In genomic region chr11:118740892-118741291, GRCh38 we compare ENCODE assay signal across 20 cellular contexts.
"Had no signal": no experiment of that assay in that cellular context is flagged by ENCODE, and none has a peak within 500 bp of the region (broad histone marks: within the 10 kb centered on the region; RNA-seq: fewer than 3 reads in every experiment).

No MANE protein-coding gene starts in this region.

- H3K27ac ChIP-seq: coronary artery, esophagus muscularis mucosa, gastroesophageal sphincter, pancreas, psoas muscle, spleen had no signal

- H3K27ac Mint-ChIP-seq: activated CD4-positive, alpha-beta memory T cell treated with anti-CD3 and anti-CD28 coated beads for 36 hours; activated naive CD4-positive, alpha-beta T cell treated with anti-CD3 and anti-CD28 coated beads for 36 hours; activated naive CD8-positive, alpha-beta T cell treated with anti-CD3 and anti-CD28 coated beads, Interleukin-2, amount 10 ng/mL, durations not matched to agents 7 days and 5 days; activated T-cell treated with anti-CD3 and anti-CD28 coated beads, Interleukin-2, amount 50 U/mL, for 72 hours; memory B cell; nephron had no signal

- H3K4me1 Mint-ChIP-seq: activated naive CD8-positive, alpha-beta T cell treated with anti-CD3 and anti-CD28 coated beads, Interleukin-2, amount 10 ng/mL, durations not matched to agents 7 days and 5 days; nephron had no signal

- H3K27me3 Mint-ChIP-seq: activated CD4-positive, alpha-beta memory T cell treated with anti-CD3 and anti-CD28 coated beads for 36 hours; activated naive CD8-positive, alpha-beta T cell treated with anti-CD3 and anti-CD28 coated beads, Interleukin-2, amount 10 ng/mL, durations not matched to agents 7 days and 5 days had no signal

- H3K36me3 Mint-ChIP-seq: activated CD4-positive, alpha-beta memory T cell treated with anti-CD3 and anti-CD28 coated beads for 36 hours; activated naive CD8-positive, alpha-beta T cell treated with anti-CD3 and anti-CD28 coated beads, Interleukin-2, amount 10 ng/mL, durations not matched to agents 7 days and 5 days had no signal

- H3K27me3 ChIP-seq: esophagus muscularis mucosa, gastroesophageal sphincter, pancreas, right atrium auricular region, spleen had no signal

- DNase-seq: activated CD4-positive, alpha-beta memory T cell treated with anti-CD3 and anti-CD28 coated beads for 36 hours; activated CD4-positive, alpha-beta T cell treated with anti-CD3 and anti-CD28 coated beads for 48 hours; activated effector memory CD4-positive, alpha-beta T cell treated with Interleukin-2 at 50 U/mL for 16 hours; activated naive CD4-positive, alpha-beta T cell treated with anti-CD3 and anti-CD28 coated beads for 36 hours; activated naive CD8-positive, alpha-beta T cell treated with anti-CD3 and anti-CD28 coated beads, Interleukin-2, amount 10 ng/mL, durations not matched to agents 7 days and 5 days; activated T-cell treated with anti-CD3 and anti-CD28 coated beads, Interleukin-2, amount 50 U/mL, for 72 hours; cerebellar nuclear complex; head of caudate nucleus; left cardiac atrium; pancreas; psoas muscle; spleen; stimulated activated CD4-positive, alpha-beta T cell treated with anti-CD3 and anti-CD28 coated beads, Interleukin-4, amount 100 ng/mL, for 1 hour; stimulated activated naive CD4-positive, alpha-beta T cell treated with Interleukin-2 at 50 U/mL for 16 hours had no signal

- H3K36me3 ChIP-seq: esophagus muscularis mucosa, gastroesophageal sphincter, pancreas, right atrium auricular region, spleen had no signal

- H3K4me3 Mint-ChIP-seq: activated CD4-positive, alpha-beta memory T cell treated with anti-CD3 and anti-CD28 coated beads for 36 hours; activated naive CD4-positive, alpha-beta T cell treated with anti-CD3 and anti-CD28 coated beads for 36 hours; activated naive CD8-positive, alpha-beta T cell treated with anti-CD3 and anti-CD28 coated beads, Interleukin-2, amount 10 ng/mL, durations not matched to agents 7 days and 5 days; activated T-cell treated with anti-CD3 and anti-CD28 coated beads, Interleukin-2, amount 50 U/mL, for 72 hours; memory B cell; nephron had no signal

- H3K4me3 ChIP-seq: coronary artery, esophagus muscularis mucosa, gastroesophageal sphincter, pancreas, psoas muscle, right atrium auricular region, spleen had no signal

- H3K4me1 ChIP-seq: gastroesophageal sphincter, pancreas, psoas muscle, right atrium auricular region, spleen had no signal

- H3K9me3 ChIP-seq: esophagus muscularis mucosa, gastroesophageal sphincter, pancreas, psoas muscle, right atrium auricular region, spleen had no signal

- ATAC-seq: gastroesophageal sphincter, left cardiac atrium, pancreas, psoas muscle had no signal

- H3K9me3 Mint-ChIP-seq: activated CD4-positive, alpha-beta memory T cell treated with anti-CD3 and anti-CD28 coated beads for 36 hours; activated T-cell treated with anti-CD3 and anti-CD28 coated beads, Interleukin-2, amount 50 U/mL, for 72 hours; memory B cell had no signal
